ENCODE assay signal across 26 cellular contexts in genomic region chr20:4904127-4904860, GRCh38.
"Had no signal": no experiment of that assay in that cellular context is flagged by ENCODE, and none has a peak within 500 bp of the region (broad histone marks: within the 10 kb centered on the region; RNA-seq: fewer than 3 reads in every experiment).

No MANE protein-coding gene starts in this region.

- H3K9me3 ChIP-seq: lower lobe of right lung, prostate gland, tibial artery had no signal

- H3K4me2 ChIP-seq: hepatocyte, neural progenitor cell had no signal

- H3K79me2 ChIP-seq: hepatocyte had no signal

- ATAC-seq: activated naive CD4-positive, alpha-beta T cell treated with anti-CD3 and anti-CD28 coated beads, Interleukin-2, amount 50 U/mL, for 72 hours; left lobe of liver; lower lobe of right lung; naive thymus-derived CD4-positive, alpha-beta T cell had no signal

- H2AFZ ChIP-seq: hepatocyte, neural progenitor cell had no signal

- H3K4me1 Mint-ChIP-seq: activated B cell treated with CpG ODN at 0.5 μM for 24 hours, neural progenitor cell had no signal

- H3K4me3 Mint-ChIP-seq: activated B cell treated with CpG ODN at 0.5 μM for 24 hours; activated CD4-positive, alpha-beta memory T cell treated with anti-CD3 and anti-CD28 coated beads for 36 hours; endodermal cell; immature natural killer cell; naive thymus-derived CD4-positive, alpha-beta T cell; neural progenitor cell; stimulated activated naive CD8-positive, alpha-beta T cell treated with anti-CD3 and anti-CD28 coated beads, Interleukin-15, Interleukin-2, amounts not matched to agents 100 ng/mL and 50 ng/mL, for 24 hours had no signal

- H3K27me3 Mint-ChIP-seq: activated B cell treated with CpG ODN at 0.5 μM for 24 hours; activated CD4-positive, alpha-beta memory T cell treated with anti-CD3 and anti-CD28 coated beads for 36 hours; naive thymus-derived CD4-positive, alpha-beta T cell; stimulated activated naive CD8-positive, alpha-beta T cell treated with anti-CD3 and anti-CD28 coated beads, Interleukin-15, Interleukin-2, amounts not matched to agents 100 ng/mL and 50 ng/mL, for 24 hours had no signal

- DNase-seq: activated B cell treated with CpG ODN at 0.5 μM for 24 hours; activated CD4-positive, alpha-beta memory T cell treated with anti-CD3 and anti-CD28 coated beads for 36 hours; activated CD4-positive, alpha-beta T cell treated with anti-CD3 and anti-CD28 coated beads for 4 hours; activated gamma-delta T cell treated with Interleukin-2 at 50 U/mL for 16 hours; activated T-cell treated with anti-CD3 and anti-CD28 coated beads, Interleukin-2, amount 50 U/mL, for 1 hour; cortex of kidney; erythroblast; glutamatergic neuron; immature natural killer cell; lower lobe of right lung; naive thymus-derived CD4-positive, alpha-beta T cell; stimulated activated CD4-positive, alpha-beta T cell treated with anti-CD3 and anti-CD28 coated beads, Interleukin-12 subunit alpha, Interleukin-12 subunit beta, amount 100 ng/mL, for 4 hours; stimulated activated CD4-positive, alpha-beta T cell treated with anti-CD3 and anti-CD28 coated beads, Interleukin-4, amount 100 ng/mL, for 4 hours; substantia nigra; T-helper 1 cell; T-helper 9 cell; tibial artery had no signal

- H3K27ac ChIP-seq: ascending aorta, hepatocyte, lower lobe of right lung, neural progenitor cell, prostate gland, right atrium auricular region, tibial artery had no signal

- H3K9me3 Mint-ChIP-seq: activated B cell treated with CpG ODN at 0.5 μM for 24 hours; activated CD4-positive, alpha-beta memory T cell treated with anti-CD3 and anti-CD28 coated beads for 36 hours; activated naive CD4-positive, alpha-beta T cell treated with anti-CD3 and anti-CD28 coated beads, Interleukin-2, amount 50 U/mL, for 72 hours; immature natural killer cell; naive thymus-derived CD4-positive, alpha-beta T cell; stimulated activated naive CD8-positive, alpha-beta T cell treated with anti-CD3 and anti-CD28 coated beads, Interleukin-15, Interleukin-2, amounts not matched to agents 100 ng/mL and 50 ng/mL, for 24 hours had no signal

- H3K27me3 ChIP-seq: ascending aorta, hepatocyte, neural progenitor cell, right atrium auricular region, tibial artery had no signal

- H3K4me1 ChIP-seq: lower lobe of right lung, neural progenitor cell, prostate gland, right atrium auricular region had no signal

- H3K27ac Mint-ChIP-seq: activated B cell treated with CpG ODN at 0.5 μM for 24 hours; activated CD4-positive, alpha-beta memory T cell treated with anti-CD3 and anti-CD28 coated beads for 36 hours; activated naive CD4-positive, alpha-beta T cell treated with anti-CD3 and anti-CD28 coated beads, Interleukin-2, amount 50 U/mL, for 72 hours; endodermal cell; neural progenitor cell; stimulated activated naive CD8-positive, alpha-beta T cell treated with anti-CD3 and anti-CD28 coated beads, Interleukin-15, Interleukin-2, amounts not matched to agents 100 ng/mL and 50 ng/mL, for 24 hours had no signal

- H3K4me3 ChIP-seq: ascending aorta, hepatocyte, lower lobe of right lung, neural progenitor cell, prostate gland, right atrium auricular region, tibial artery had no signal

- H3K36me3 ChIP-seq: neural progenitor cell, prostate gland had no signal

- H3K9ac ChIP-seq: neural progenitor cell had no signal
